28 cellular contexts compared by ENCODE assay signal in the genomic region with DNA sequence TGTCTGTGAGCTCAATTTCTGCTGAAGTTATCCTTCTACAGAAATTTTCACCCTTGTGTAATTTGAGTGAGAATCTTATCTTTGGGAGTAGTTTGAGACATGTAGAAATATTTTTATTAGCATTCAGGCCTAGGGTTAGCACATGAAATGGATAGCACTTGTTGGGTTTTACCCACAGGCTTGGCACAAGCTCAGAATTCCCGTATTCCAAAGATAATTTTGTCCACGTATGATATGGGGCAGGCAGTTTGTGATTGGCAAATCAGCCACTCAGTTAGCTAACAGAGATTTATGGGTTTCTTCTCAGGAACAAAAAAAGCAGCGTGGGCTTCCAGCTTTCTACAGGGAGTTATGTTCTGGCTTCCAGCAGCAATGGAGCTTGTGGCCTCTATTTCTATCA.
"Had no signal": no experiment of that assay in that cellular context is flagged by ENCODE, and none has a peak within 500 bp of the region (broad histone marks: within the 10 kb centered on the region; RNA-seq: fewer than 3 reads in every experiment).

No MANE protein-coding gene starts in this region.

- H3K36me3 ChIP-seq: colonic mucosa, esophagus muscularis mucosa, gastrocnemius medialis, heart left ventricle, ovary, sigmoid colon, tibial artery had no signal

- ATAC-seq: gastrocnemius medialis; heart left ventricle; left lobe of liver; naive thymus-derived CD8-positive, alpha-beta T cell; psoas muscle; right cardiac atrium; stimulated activated effector memory CD8-positive, alpha-beta T cell treated with anti-CD3 and anti-CD28 coated beads, Interleukin-12 subunit alpha, Interleukin-12 subunit beta, amount 100 ng/mL, for 72 hours; stimulated activated naive CD8-positive, alpha-beta T cell treated with anti-CD3 and anti-CD28 coated beads, Interleukin-15, Interleukin-2, amounts not matched to agents 100 U/mL and 50 U/mL, for 24 hours had no signal

- H3K4me1 ChIP-seq: colonic mucosa, esophagus muscularis mucosa, gastrocnemius medialis, heart left ventricle, psoas muscle, sigmoid colon, testis, tibial artery had no signal

- H3K27ac ChIP-seq: colonic mucosa, esophagus muscularis mucosa, gastrocnemius medialis, heart left ventricle, hepatocyte, ovary, psoas muscle, sigmoid colon, testis, tibial artery had no signal

- H3K9me3 ChIP-seq: colonic mucosa, esophagus muscularis mucosa, gastrocnemius medialis, heart left ventricle, ovary, psoas muscle, sigmoid colon, testis, tibial artery had no signal

- H3K4me3 ChIP-seq: colonic mucosa, esophagus muscularis mucosa, gastrocnemius medialis, heart left ventricle, hepatocyte, lung, ovary, psoas muscle, sigmoid colon, testis, tibial artery had no signal

- H3K79me2 ChIP-seq: hepatocyte had no signal

- H2AFZ ChIP-seq: hepatocyte had no signal

- H3K4me2 ChIP-seq: hepatocyte had no signal

- H3K27me3 ChIP-seq: colonic mucosa, esophagus muscularis mucosa, gastrocnemius medialis, heart left ventricle, hepatocyte, ovary, sigmoid colon, testis, tibial artery had no signal

- DNase-seq: colonic mucosa; dermis blood vessel endothelial cell; effector memory CD4-positive, alpha-beta T cell; foreskin fibroblast; gastrocnemius medialis; heart left ventricle; kidney; mesenchymal stem cell; midbrain; naive thymus-derived CD8-positive, alpha-beta T cell; nephron progenitor cell; nucleus accumbens; ovary; posterior cingulate gyrus; psoas muscle; right cardiac atrium; sigmoid colon; stimulated activated CD4-positive, alpha-beta T cell treated with anti-CD3 and anti-CD28 coated beads, Interleukin-2, amount 100 ng/mL, for 24 hours; stimulated activated CD4-positive, alpha-beta T cell treated with anti-CD3 and anti-CD28 coated beads, Interleukin-4, amount 100 ng/mL, for 24 hours; stimulated activated naive CD8-positive, alpha-beta T cell treated with anti-CD3 and anti-CD28 coated beads, Interleukin-15, Interleukin-2, amounts not matched to agents 100 U/mL and 50 U/mL, for 24 hours; substantia nigra; testis; tibial artery had no signal
